In genomic region chr2:69767034-69767433, GRCh38 we compare ENCODE assay signal across 10 cellular contexts. TPM values are rescaled to one million over a fixed set of nuclear protein-coding genes. Genes with fewer than 3 reads are reported as not detected.
A peak's percentile ranks its signal among the peaks of the same experiment; 100 is the strongest.
DNase-seq lines count a peak whose midpoint lies in the region; ATAC-seq, FAIRE-seq and TF ChIP-seq lines count a peak whose summit lies in the region.
"Had no signal": no experiment of that assay in that cellular context is flagged by ENCODE, and none has a peak within 500 bp of the region (broad histone marks: within the 10 kb centered on the region; RNA-seq: fewer than 3 reads in every experiment).

No MANE protein-coding gene starts in this region.

- DNase-seq in HCEC 1CT (peak; percentile 96), astrocyte of the spinal cord (ENCODE audit: low read depth, low spot score) (peak; percentile 37), kidney epithelial cell (ENCODE audit: low read depth) (no peak), testis (peak; percentile 74), GM12892 (ENCODE audit: insufficient read length) (no peak)
- DNase-seq: activated effector memory CD4-positive, alpha-beta T cell treated with anti-CD3 and anti-CD28 coated beads, Interleukin-2, amount 50 U/mL, for 16 hours; erythroblast had no signal

- H3K4me3 ChIP-seq in astrocyte of the spinal cord (ENCODE audit: low read depth, low read length) (no peak overlapping the region), kidney epithelial cell (ENCODE audit: low read depth, low read length) (no peak overlapping the region), testis (no peak overlapping the region)

- H3K36me3 ChIP-seq in kidney epithelial cell (ENCODE audit: control insufficient read depth, insufficient read depth, low read length) (peaks cover 1% of the 10 kb centered on the region), testis (ENCODE audit: low read depth, missing control alignments) (no peaks in the 10 kb centered on the region)

- intact Hi-C loops in testis (cut with DNase I; ENCODE audit: low total_unique reads), result no loop called here

- WGBS in testis, 2 donors, result 39 to 53% methylated on average over 3 of the region's 3 CpGs

- H3K27ac ChIP-seq in testis, result peak overlapping the region; percentile 4 to 80

- H3K27me3 ChIP-seq in kidney epithelial cell (ENCODE audit: control insufficient read depth, insufficient read depth, low read length) (no peaks in the 10 kb centered on the region), testis (no peaks in the 10 kb centered on the region)

- ATAC-seq in GM19452 (IDR thresholded peaks at IDR 0.05; ENCODE audit: unreplicated experiment) (no peak), GM18873 (IDR thresholded peaks at IDR 0.05; ENCODE audit: low FRiP score, unreplicated experiment) (no peak), GM21723 (IDR thresholded peaks at IDR 0.05; ENCODE audit: unreplicated experiment) (no peak)

- peaks cover 20% of the 10 kb centered on the region for H3K4me1 ChIP-seq in testis

- FAIRE-seq in GM12892 (lab: Jason Lieb, UNC), result no peak

- TF ChIP-seq CTCF in astrocyte of the spinal cord (IDR thresholded peaks at IDR 0.05; ENCODE audit: low read depth, low read length) (no peak), kidney epithelial cell (IDR thresholded peaks at IDR 0.05; ENCODE audit: insufficient read depth, low read length, poor library complexity, severe bottlenecking) (peak; percentile 17), testis (IDR thresholded peaks at IDR 0.05) (no peak)

- in situ Hi-C loops in astrocyte of the spinal cord (cut with HindIII; ENCODE audit: low sequenced_read_pairs), result no loop called here

- TF ChIP-seq POLR2A in testis (IDR thresholded peaks at IDR 0.05) (no peak), GM12892 (IDR thresholded peaks at IDR 0.05; ENCODE audit: low read depth, low read length) (no peak)

- no peaks in the 10 kb centered on the region for H3K9me3 ChIP-seq in testis

RNA-seq across cellular contexts. Expression of gene ANXA4, which starts 25.1 kb away (rescaled TPM):
- 73.6 and 93.5 TPM in 2 replicates for total RNA-seq in kidney epithelial cell
- 10 to 100 TPM; 27.1 to 30.2 TPM for total RNA-seq in testis
- polyA plus RNA-seq in testis (ENCODE audit: insufficient read depth, low read depth, low replicate concordance), result 71.2 TPM
- 82.4 TPM for polyA plus RNA-seq in GM12892 (2012; ENCODE audit: missing spikeins)

Comparison
In these comparisons a context has a peak if more than half of its experiments do, and no peak if none do; other contexts are left out.
1. DNase-seq: peak in HCEC 1CT (single experiment), astrocyte of the spinal cord (single experiment) and testis (single experiment); none in kidney epithelial cell (single experiment) and GM12892 (single experiment).